26 cellular contexts compared by ENCODE assay signal in the genomic region with DNA sequence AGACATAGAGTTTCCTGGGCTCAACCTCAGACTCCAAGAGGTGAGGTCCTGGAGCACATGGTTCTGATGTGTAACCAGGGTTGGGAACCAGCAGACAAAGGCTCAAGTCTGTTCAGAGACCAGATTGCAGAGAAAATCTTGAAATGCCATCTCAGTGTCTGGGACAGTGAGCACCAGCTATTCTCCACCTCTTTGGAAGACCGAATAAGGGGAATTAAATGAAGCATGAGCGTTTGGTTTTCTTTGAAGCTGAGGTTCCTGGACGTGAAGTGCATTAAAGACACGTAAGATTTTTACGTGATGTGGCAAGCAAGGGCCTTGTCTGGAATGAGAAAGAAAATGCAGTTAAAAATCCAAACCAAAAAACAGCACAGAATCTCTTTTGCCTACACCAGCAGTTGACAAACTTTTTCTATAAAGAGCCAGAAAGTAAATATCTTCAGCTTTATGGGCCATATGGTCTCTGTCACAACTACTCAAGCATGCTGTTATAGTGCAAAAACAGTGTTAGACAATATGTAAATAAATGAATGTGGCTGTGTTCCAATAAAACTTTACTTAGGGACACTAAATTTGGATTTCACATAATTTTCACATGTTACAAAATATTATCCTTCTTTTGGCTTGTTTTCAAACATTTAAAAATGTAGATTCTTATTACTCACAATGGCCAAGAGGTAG. TPM values are rescaled to one million over a fixed set of nuclear protein-coding genes. Genes with fewer than 3 reads are reported as not detected.
DNase-seq lines count a peak whose midpoint lies in the region; ATAC-seq and TF ChIP-seq lines count a peak whose summit lies in the region.
"Had no signal": no experiment of that assay in that cellular context is flagged by ENCODE, and none has a peak within 500 bp of the region (broad histone marks: within the 10 kb centered on the region; RNA-seq: fewer than 3 reads in every experiment).

No MANE protein-coding gene starts in this region.

- H3K27ac ChIP-seq in vagina, result peak overlapping the region; percentile 53
- H3K27ac ChIP-seq: gastroesophageal sphincter, Peyer's patch, SJCRH30 had no signal

- TF ChIP-seq POLR2A in vagina (IDR thresholded peaks at IDR 0.05), result no peak

- no peaks in the 10 kb centered on the region for H3K27me3 Mint-ChIP-seq in activated T-helper 17 cell treated with anti-CD3 and anti-CD28 coated beads, Interleukin-2, amount 50 U/mL, for 72 hours
- H3K27me3 Mint-ChIP-seq: activated CD8-positive, alpha-beta T cell treated with anti-CD3 and anti-CD28 coated beads for 36 hours; activated naive CD8-positive, alpha-beta T cell treated with anti-CD3 and anti-CD28 coated beads, Interleukin-2, amount 50 U/mL, for 24 hours; IgD-negative memory B cell; stimulated activated naive CD8-positive, alpha-beta T cell treated with anti-CD3 and anti-CD28 coated beads, Interleukin-15, Interleukin-2, amounts not matched to agents 100 ng/mL and 50 ng/mL, for 24 hours had no signal

- H3K4me1 Mint-ChIP-seq in activated T-helper 17 cell treated with anti-CD3 and anti-CD28 coated beads, Interleukin-2, amount 50 U/mL, for 72 hours, result peaks cover 24% of the 10 kb centered on the region
- H3K4me1 Mint-ChIP-seq: brain had no signal

- TF ChIP-seq CTCF in LNCaP clone FGC (IDR thresholded peaks at IDR 0.05; ENCODE audit: control insufficient read depth, extremely low read depth, insufficient read depth) (no peak), vagina (IDR thresholded peaks at IDR 0.05) (no peak)

- H3K4me3 Mint-ChIP-seq in activated T-helper 17 cell treated with anti-CD3 and anti-CD28 coated beads, Interleukin-2, amount 50 U/mL, for 72 hours, result peak overlapping the region; percentile 69
- H3K4me3 Mint-ChIP-seq: activated CD8-positive, alpha-beta T cell treated with anti-CD3 and anti-CD28 coated beads for 36 hours; activated naive CD8-positive, alpha-beta T cell treated with anti-CD3 and anti-CD28 coated beads, Interleukin-2, amount 50 U/mL, for 24 hours; brain; stimulated activated naive CD8-positive, alpha-beta T cell treated with anti-CD3 and anti-CD28 coated beads, Interleukin-15, Interleukin-2, amounts not matched to agents 100 ng/mL and 50 ng/mL, for 24 hours had no signal

- no peaks in the 10 kb centered on the region for H3K9me3 ChIP-seq in vagina
- H3K9me3 ChIP-seq in MG63, result no peaks in the 10 kb centered on the region
- H3K9me3 ChIP-seq: Peyer's patch, SJCRH30 had no signal

- H3K9me3 Mint-ChIP-seq in activated T-helper 17 cell treated with anti-CD3 and anti-CD28 coated beads, Interleukin-2, amount 50 U/mL, for 72 hours, result no peaks in the 10 kb centered on the region
- H3K9me3 Mint-ChIP-seq: activated naive CD8-positive, alpha-beta T cell treated with anti-CD3 and anti-CD28 coated beads, Interleukin-2, amount 50 U/mL, for 24 hours; stimulated activated naive CD8-positive, alpha-beta T cell treated with anti-CD3 and anti-CD28 coated beads, Interleukin-15, Interleukin-2, amounts not matched to agents 100 ng/mL and 50 ng/mL, for 24 hours had no signal

- intact Hi-C loops in vagina (cut with DNase I), result no loop called here

- H3K36me3 Mint-ChIP-seq in activated T-helper 17 cell treated with anti-CD3 and anti-CD28 coated beads, Interleukin-2, amount 50 U/mL, for 72 hours (ENCODE audit: low read depth), result no peaks in the 10 kb centered on the region
- H3K36me3 Mint-ChIP-seq: brain had no signal

- H3K27me3 ChIP-seq in vagina (no peaks in the 10 kb centered on the region), MG63 (no peaks in the 10 kb centered on the region)
- H3K27me3 ChIP-seq: gastroesophageal sphincter, Peyer's patch, SJCRH30 had no signal

- no peak overlapping the region for H3K4me3 ChIP-seq in LNCaP clone FGC (ENCODE audit: low read depth, low read length)
- H3K4me3 ChIP-seq in vagina, result no peak overlapping the region
- H3K4me3 ChIP-seq in MG63, result no peak overlapping the region
- H3K4me3 ChIP-seq: gastroesophageal sphincter, GM12878, Peyer's patch, SJCRH30 had no signal

- H3K36me3 ChIP-seq in vagina (no peaks in the 10 kb centered on the region), MG63 (no peaks in the 10 kb centered on the region)
- H3K36me3 ChIP-seq: gastroesophageal sphincter, Peyer's patch, SJCRH30 had no signal

- DNase-seq in LNCaP clone FGC (ENCODE audit: low read depth), result peak; percentile 7
- DNase-seq in glomerular visceral epithelial cell (ENCODE audit: extremely low spot score), result peak; percentile 44
- DNase-seq in vagina (ENCODE audit: extremely low spot score in 2 of 2), result no peak
- no peak for DNase-seq in MG63
- DNase-seq: activated CD4-positive, alpha-beta T cell treated with anti-CD3 and anti-CD28 coated beads for 1 hour; activated CD8-positive, alpha-beta T cell treated with anti-CD3 and anti-CD28 coated beads for 36 hours; activated effector memory CD4-positive, alpha-beta T cell treated with anti-CD3 and anti-CD28 coated beads, Interleukin-2, amount 50 U/mL, for 16 hours; activated naive CD8-positive, alpha-beta T cell treated with anti-CD3 and anti-CD28 coated beads, Interleukin-2, amount 50 U/mL, for 24 hours; activated T-cell treated with anti-CD3 and anti-CD28 coated beads for 4 hours; COR-L47; MM.1S; NCI-H1417; NCI-H524; Peyer's patch; right cardiac atrium; SJCRH30; stimulated activated CD4-positive, alpha-beta T cell treated with anti-CD3 and anti-CD28 coated beads, Interleukin-4, amount 100 ng/mL, for 4 hours had no signal

- ATAC-seq in activated T-helper 17 cell treated with anti-CD3 and anti-CD28 coated beads, Interleukin-2, amount 50 U/mL, for 72 hours (replicated peaks), result no peak
- ATAC-seq in GM21723 (IDR thresholded peaks at IDR 0.05; ENCODE audit: unreplicated experiment) (no peak), GM21786 (IDR thresholded peaks at IDR 0.05; ENCODE audit: unreplicated experiment) (no peak)
- ATAC-seq: activated CD8-positive, alpha-beta T cell treated with anti-CD3 and anti-CD28 coated beads for 36 hours; gastroesophageal sphincter; GM12878; HCT116; right cardiac atrium had no signal

- peaks cover 10% of the 10 kb centered on the region for H3K4me1 ChIP-seq in vagina
- H3K4me1 ChIP-seq: gastroesophageal sphincter, Peyer's patch, SJCRH30 had no signal

- H3K27ac Mint-ChIP-seq in activated T-helper 17 cell treated with anti-CD3 and anti-CD28 coated beads, Interleukin-2, amount 50 U/mL, for 72 hours, result no peak overlapping the region
- H3K27ac Mint-ChIP-seq: activated CD8-positive, alpha-beta T cell treated with anti-CD3 and anti-CD28 coated beads for 36 hours; brain; stimulated activated naive CD8-positive, alpha-beta T cell treated with anti-CD3 and anti-CD28 coated beads, Interleukin-15, Interleukin-2, amounts not matched to agents 100 ng/mL and 50 ng/mL, for 24 hours had no signal

RNA-seq across cellular contexts. Expression of gene ELK3, which starts 6.4 kb away (rescaled TPM):
- total RNA-seq in activated T-helper 17 cell treated with anti-CD3 and anti-CD28 coated beads, Interleukin-2, amount 50 U/mL, for 72 hours, result 10 to 100 TPM; 31.3 to 39.2 TPM
- total RNA-seq in vagina, result 39.5 TPM
- total RNA-seq in MG63 (2014; rRNA removed; shearing (Covaris generic); ENCODE audit: low replicate concordance), result 4.8 and 5.7 TPM in 2 replicates

Comparison
In these comparisons a context has a peak if more than half of its experiments do, and no peak if none do; other contexts are left out.
1. DNase-seq: peak in LNCaP clone FGC (single experiment) and glomerular visceral epithelial cell (single experiment); none in vagina (0 of 2) and MG63 (single experiment).